ENCODE assay signal across 25 cellular contexts in genomic region chr10:110691139-110691538, GRCh38.
"Had no signal": no experiment of that assay in that cellular context is flagged by ENCODE, and none has a peak within 500 bp of the region (broad histone marks: within the 10 kb centered on the region; RNA-seq: fewer than 3 reads in every experiment).

No MANE protein-coding gene starts in this region.

- H3K9me3 ChIP-seq: gastrocnemius medialis had no signal

- FAIRE-seq: endometrium, islet of Langerhans, keratinocyte had no signal

- DNase-seq: cortex of kidney; effector CD8-positive, alpha-beta T cell; effector memory CD8-positive, alpha-beta T cell; endodermal cell; erythroblast; esophagus squamous epithelium; foreskin fibroblast; foreskin melanocyte; gastrocnemius medialis; glutamatergic neuron; head of caudate nucleus; heart right ventricle; hippocampal formation; left cardiac atrium; left lung; left ventricle myocardium superior; lower lobe of right lung; mesenchymal stem cell; mucosa of descending colon; naive B cell had no signal

- H3K4me1 ChIP-seq: esophagus squamous epithelium, left lung, lower lobe of right lung had no signal

- ATAC-seq: effector memory CD8-positive, alpha-beta T cell; esophagus mucosa; gastrocnemius medialis; heart right ventricle; left cardiac atrium; left lung; left ventricle myocardium superior; lower lobe of right lung; mucosa of descending colon had no signal

- H3K4me3 ChIP-seq: esophagus squamous epithelium, gastrocnemius medialis, heart right ventricle, left lung, lower lobe of right lung, mucosa of descending colon had no signal

- H3K36me3 ChIP-seq: esophagus squamous epithelium, gastrocnemius medialis, heart right ventricle, left lung, lower lobe of right lung had no signal

- H3K27me3 ChIP-seq: gastrocnemius medialis, heart right ventricle had no signal

- H3K27ac ChIP-seq: epithelial cell of prostate, esophagus squamous epithelium, gastrocnemius medialis, left lung, lower lobe of right lung had no signal
